Comparison of ENCODE assay signal across 13 cellular contexts in the genomic region with DNA sequence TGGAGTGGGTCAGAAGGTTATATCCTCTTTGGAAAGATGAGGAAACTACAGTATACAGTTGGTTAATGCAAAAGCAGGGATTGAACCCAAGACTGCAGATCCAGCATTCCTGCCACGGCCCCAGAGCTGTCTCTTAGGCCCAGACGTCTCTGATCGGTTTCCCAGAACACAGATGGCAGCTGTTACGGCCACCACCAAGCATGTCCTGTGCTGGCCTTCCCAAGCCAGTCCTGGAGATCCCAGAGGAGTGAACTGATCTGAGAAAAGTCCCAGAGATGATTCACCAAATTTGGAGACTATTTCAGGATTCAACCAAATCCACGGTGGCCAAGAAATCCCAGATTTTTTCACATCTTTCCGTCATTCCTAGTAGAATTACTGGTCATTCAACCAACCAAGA. TPM values are rescaled to one million over a fixed set of nuclear protein-coding genes. Genes with fewer than 3 reads are reported as not detected.
DNase-seq lines count a peak whose midpoint lies in the region; ATAC-seq and TF ChIP-seq lines count a peak whose summit lies in the region.
"Had no signal": no experiment of that assay in that cellular context is flagged by ENCODE, and none has a peak within 500 bp of the region (broad histone marks: within the 10 kb centered on the region; RNA-seq: fewer than 3 reads in every experiment).

No MANE protein-coding gene starts in this region.

- no peak for DNase-seq in activated T-cell treated with anti-CD3 and anti-CD28 coated beads, Interleukin-2, amount 50 U/mL, for 24 hours
- DNase-seq in activated T-cell treated with anti-CD3 and anti-CD28 coated beads, Interleukin-2, amount 50 U/mL, for 4 hours: no peak
- DNase-seq in activated T-helper 1 cell treated with anti-CD3 and anti-CD28 coated beads, Interleukin-12 subunit alpha, Interleukin-12 subunit beta, Interleukin-2, Interleukin-4 antibody, amounts not matched to agents 30 ng/mL and 10 ng/mL and 1 ng/mL, durations not matched to agents 14 hours and 24 hours and 36 hours (ENCODE audit: low spot score): no peak
- DNase-seq in right cardiac atrium: peak in 1 of 3 donors; percentile 61
- DNase-seq in stomach: no peak
- DNase-seq in occipital lobe (lab: John Stamatoyannopoulos, UW): no peak
- no peak for DNase-seq in HuH-7.5 (ENCODE audit: low spot score)
- DNase-seq: activated T-cell treated with anti-CD3 and anti-CD28 coated beads for 4 hours, caudate nucleus, EL, NCI-H2107, testis had no signal

- H3K9me3 Mint-ChIP-seq in activated T-cell treated with anti-CD3 and anti-CD28 coated beads, Interleukin-2, amount 50 U/mL, for 24 hours: no peaks in the 10 kb centered on the region
- no peaks in the 10 kb centered on the region for H3K9me3 Mint-ChIP-seq in activated T-cell treated with anti-CD3 and anti-CD28 coated beads, Interleukin-2, amount 50 U/mL, for 4 hours
- no peaks in the 10 kb centered on the region for H3K9me3 Mint-ChIP-seq in activated T-helper 1 cell treated with anti-CD3 and anti-CD28 coated beads, Interleukin-12 subunit alpha, Interleukin-12 subunit beta, Interleukin-2, Interleukin-4 antibody, amounts not matched to agents 30 ng/mL and 10 ng/mL and 1 ng/mL, durations not matched to agents 14 hours and 24 hours and 36 hours

- H3K9me3 ChIP-seq in right cardiac atrium (ENCODE audit: control insufficient read depth, low read length): no peaks in the 10 kb centered on the region
- H3K9me3 ChIP-seq in stomach: no peaks in the 10 kb centered on the region
- H3K9me3 ChIP-seq: testis had no signal

- H3K27ac Mint-ChIP-seq in activated T-cell treated with anti-CD3 and anti-CD28 coated beads, Interleukin-2, amount 50 U/mL, for 24 hours: peak overlapping the region; percentile 95
- H3K27ac Mint-ChIP-seq in activated T-helper 1 cell treated with anti-CD3 and anti-CD28 coated beads, Interleukin-12 subunit alpha, Interleukin-12 subunit beta, Interleukin-2, Interleukin-4 antibody, amounts not matched to agents 30 ng/mL and 10 ng/mL and 1 ng/mL, durations not matched to agents 14 hours and 24 hours and 36 hours: peak overlapping the region; percentile 96

- H3K4me3 Mint-ChIP-seq in activated T-cell treated with anti-CD3 and anti-CD28 coated beads, Interleukin-2, amount 50 U/mL, for 24 hours: peak overlapping the region; percentile 3
- H3K4me3 Mint-ChIP-seq in activated T-cell treated with anti-CD3 and anti-CD28 coated beads, Interleukin-2, amount 50 U/mL, for 4 hours: no peak overlapping the region
- no peak overlapping the region for H3K4me3 Mint-ChIP-seq in activated T-helper 1 cell treated with anti-CD3 and anti-CD28 coated beads, Interleukin-12 subunit alpha, Interleukin-12 subunit beta, Interleukin-2, Interleukin-4 antibody, amounts not matched to agents 30 ng/mL and 10 ng/mL and 1 ng/mL, durations not matched to agents 14 hours and 24 hours and 36 hours

- no peak for TF ChIP-seq CTCF in stomach (IDR thresholded peaks at IDR 0.05)

- peaks cover 24% of the 10 kb centered on the region for H3K4me1 ChIP-seq in right cardiac atrium (ENCODE audit: control insufficient read depth, insufficient read depth, low read length)
- H3K4me1 ChIP-seq in stomach: peaks cover 40 to 84% (median 52%) of the 10 kb centered on the region in 4 donors

- intact Hi-C loops in activated T-helper 1 cell treated with anti-CD3 and anti-CD28 coated beads, Interleukin-12 subunit alpha, Interleukin-12 subunit beta, Interleukin-2, Interleukin-4 antibody, amounts not matched to agents 30 ng/mL and 10 ng/mL and 1 ng/mL, durations not matched to agents 14 hours and 24 hours and 36 hours (cut with micrococcal nuclease): no loop called here
- intact Hi-C loops in right cardiac atrium (cut with DNase I) (no loop called here), stomach (cut with DNase I; ENCODE audit: low total_unique reads) (no loop called here)

- H3K27me3 ChIP-seq in right cardiac atrium (ENCODE audit: control insufficient read depth, insufficient read depth) (no peaks in the 10 kb centered on the region), stomach (no peaks in the 10 kb centered on the region)
- H3K27me3 ChIP-seq: testis had no signal

- no peaks in the 10 kb centered on the region for H3K27me3 Mint-ChIP-seq in activated T-cell treated with anti-CD3 and anti-CD28 coated beads, Interleukin-2, amount 50 U/mL, for 24 hours
- no peaks in the 10 kb centered on the region for H3K27me3 Mint-ChIP-seq in activated T-cell treated with anti-CD3 and anti-CD28 coated beads, Interleukin-2, amount 50 U/mL, for 4 hours (ENCODE audit: low read depth)
- no peaks in the 10 kb centered on the region for H3K27me3 Mint-ChIP-seq in activated T-helper 1 cell treated with anti-CD3 and anti-CD28 coated beads, Interleukin-12 subunit alpha, Interleukin-12 subunit beta, Interleukin-2, Interleukin-4 antibody, amounts not matched to agents 30 ng/mL and 10 ng/mL and 1 ng/mL, durations not matched to agents 14 hours and 24 hours and 36 hours (ENCODE audit: insufficient read depth)

- no peak for ATAC-seq in activated T-cell treated with anti-CD3 and anti-CD28 coated beads, Interleukin-2, amount 50 U/mL, for 4 hours
- ATAC-seq in right cardiac atrium (peak in 1 of 2 donors; percentile 23), GM21528 (IDR thresholded peaks at IDR 0.05; ENCODE audit: low FRiP score, unreplicated experiment) (no peak)

- H3K4me3 ChIP-seq in right cardiac atrium (ENCODE audit: low read length) (no peak overlapping the region), stomach (no peak overlapping the region)
- H3K4me3 ChIP-seq: testis had no signal

- peaks cover 99% of the 10 kb centered on the region for H3K36me3 Mint-ChIP-seq in activated T-cell treated with anti-CD3 and anti-CD28 coated beads, Interleukin-2, amount 50 U/mL, for 24 hours (ENCODE audit: low read depth)
- peaks cover 54% of the 10 kb centered on the region for H3K36me3 Mint-ChIP-seq in activated T-cell treated with anti-CD3 and anti-CD28 coated beads, Interleukin-2, amount 50 U/mL, for 4 hours (ENCODE audit: insufficient read depth)
- peaks cover 52% of the 10 kb centered on the region for H3K36me3 Mint-ChIP-seq in activated T-helper 1 cell treated with anti-CD3 and anti-CD28 coated beads, Interleukin-12 subunit alpha, Interleukin-12 subunit beta, Interleukin-2, Interleukin-4 antibody, amounts not matched to agents 30 ng/mL and 10 ng/mL and 1 ng/mL, durations not matched to agents 14 hours and 24 hours and 36 hours (ENCODE audit: low read depth)

- peak overlapping the region; percentile 49 for H3K27ac ChIP-seq in right cardiac atrium (ENCODE audit: low read length)
- H3K27ac ChIP-seq in stomach: peak overlapping the region in 4 of 5 donors; percentile 57 to 74 (median 68)
- H3K27ac ChIP-seq: testis had no signal

- TF ChIP-seq EP300 in stomach (IDR thresholded peaks at IDR 0.05): no peak

- WGBS in right cardiac atrium: 65% methylated on average over 6 of the region's 6 CpGs
- 81 to 86% (median 84%) methylated on average over 6 of the region's 6 CpGs for WGBS in stomach, 5 donors

- peaks cover 76% of the 10 kb centered on the region for H3K4me1 Mint-ChIP-seq in activated T-cell treated with anti-CD3 and anti-CD28 coated beads, Interleukin-2, amount 50 U/mL, for 24 hours (ENCODE audit: low read depth)
- peaks cover 49% of the 10 kb centered on the region for H3K4me1 Mint-ChIP-seq in activated T-cell treated with anti-CD3 and anti-CD28 coated beads, Interleukin-2, amount 50 U/mL, for 4 hours (ENCODE audit: low read depth)
- H3K4me1 Mint-ChIP-seq in activated T-helper 1 cell treated with anti-CD3 and anti-CD28 coated beads, Interleukin-12 subunit alpha, Interleukin-12 subunit beta, Interleukin-2, Interleukin-4 antibody, amounts not matched to agents 30 ng/mL and 10 ng/mL and 1 ng/mL, durations not matched to agents 14 hours and 24 hours and 36 hours (ENCODE audit: low read depth): peaks cover 56% of the 10 kb centered on the region

- peaks cover 57 to 89% (median 78%) of the 10 kb centered on the region in 4 donors for H3K36me3 ChIP-seq in stomach

- no peak for TF ChIP-seq POLR2A in stomach (IDR thresholded peaks at IDR 0.05)

RNA-seq across cellular contexts. Expression of gene TNIP1, which starts 20.1 kb away (rescaled TPM):
- 100 to 1,000 TPM; 199 to 329 (median 211) TPM for total RNA-seq in activated T-cell treated with anti-CD3 and anti-CD28 coated beads, Interleukin-2, amount 50 U/mL, for 4 hours
- 287 and 304 TPM in 2 replicates for total RNA-seq in activated T-helper 1 cell treated with anti-CD3 and anti-CD28 coated beads, Interleukin-12 subunit alpha, Interleukin-12 subunit beta, Interleukin-2, Interleukin-4 antibody, amounts not matched to agents 30 ng/mL and 10 ng/mL and 1 ng/mL, durations not matched to agents 14 hours and 24 hours and 36 hours
- total RNA-seq in right cardiac atrium: 10 to 100 TPM; 77.0 to 98.2 (median 86.1) TPM
- 71.5 TPM for polyA plus RNA-seq in right cardiac atrium
- 100 to 1,000 TPM in 3 of 5 donors, 10 to 100 TPM in 2; 67.4 to 136 (median 118) TPM for total RNA-seq in stomach
- polyA plus RNA-seq in stomach: 100 to 1,000 TPM in 1 of 3 donors, 10 to 100 TPM in 2; 45.1 to 122 (median 90.8) TPM
- 18.1 TPM for total RNA-seq in occipital lobe

RNA-seq across cellular contexts. Expression of gene GPX3, which starts 40.4 kb away (rescaled TPM):
- total RNA-seq in activated T-cell treated with anti-CD3 and anti-CD28 coated beads, Interleukin-2, amount 50 U/mL, for 4 hours: 1 to 10 TPM in 2 of 3 donors, under 1 TPM in 1; 0.47 to 1.1 (median 1.0) TPM
- total RNA-seq in activated T-helper 1 cell treated with anti-CD3 and anti-CD28 coated beads, Interleukin-12 subunit alpha, Interleukin-12 subunit beta, Interleukin-2, Interleukin-4 antibody, amounts not matched to agents 30 ng/mL and 10 ng/mL and 1 ng/mL, durations not matched to agents 14 hours and 24 hours and 36 hours: not detected in 2 replicates
- total RNA-seq in right cardiac atrium: 1,000 to 10,000 TPM; 1,359 to 2,012 (median 1,429) TPM
- 1,982 TPM for polyA plus RNA-seq in right cardiac atrium
- 100 to 1,000 TPM in 4 of 5 donors, 10 to 100 TPM in 1; 70.5 to 828 (median 245) TPM for total RNA-seq in stomach
- polyA plus RNA-seq in stomach: 100 to 1,000 TPM; 232 to 715 (median 360) TPM
- total RNA-seq in occipital lobe: 12.3 TPM
